11 cellular contexts compared by ENCODE assay signal in genomic region chr14:31326111-31326510, GRCh38.
DNase-seq lines count a peak whose midpoint lies in the region; ATAC-seq, FAIRE-seq and TF ChIP-seq lines count a peak whose summit lies in the region.
"Had no signal": no experiment of that assay in that cellular context is flagged by ENCODE, and none has a peak within 500 bp of the region (broad histone marks: within the 10 kb centered on the region; RNA-seq: fewer than 3 reads in every experiment).

No MANE protein-coding gene starts in this region.

- CTCF ChIA-PET in A549 (lab: Yijun Ruan, JAX) = interaction anchor here (0.6 to 1.4 kb wide), 8 partner anchors 12 to 120 kb away, joined by 3 to 6 read pairs (median 4); partner anchors contain the start of gene HECTD1

- peak; percentile 45 to 59; a peak in 4 of 5 replicates for TF ChIP-seq RAD21 in A549 (conservative IDR thresholded peaks at IDR 0.05 in 1 of 2, IDR thresholded peaks at IDR 0.05 in 1 of 2)

- H4K20me1 ChIP-seq in fibroblast of lung (ENCODE audit: control insufficient read depth, extremely low read depth, insufficient read depth, low read length) = no peaks in the 10 kb centered on the region

- H2AFZ ChIP-seq in fibroblast of lung (ENCODE audit: low read length) = no peak overlapping the region

- FAIRE-seq in A549 (lab: Jason Lieb, UNC) = no peak

- no peaks in the 10 kb centered on the region for H3K4me1 ChIP-seq in A549
- no peaks in the 10 kb centered on the region for H3K4me1 ChIP-seq in fibroblast of lung (ENCODE audit: control insufficient read depth, extremely low read depth, insufficient read depth, low read length)
- H3K4me1 ChIP-seq: Caco-2 had no signal

- H3K36me3 ChIP-seq in fibroblast of lung (ENCODE audit: control insufficient read depth, insufficient read depth, low read length) = no peaks in the 10 kb centered on the region

- H3K9ac ChIP-seq in fibroblast of lung (ENCODE audit: insufficient read depth, low read length) = no peak overlapping the region

- H3K9me3 ChIP-seq in A549 = peaks cover 14% of the 10 kb centered on the region
- H3K9me3 ChIP-seq in fibroblast of lung (ENCODE audit: control insufficient read depth, insufficient read depth, low read depth, low read length) = no peaks in the 10 kb centered on the region

- ATAC-seq in A549 = peak in 1 of 2 experiments; percentile 38; a peak in 1 of 6 replicates
- no peak for ATAC-seq in HG03469 (IDR thresholded peaks at IDR 0.05; ENCODE audit: unreplicated experiment)
- ATAC-seq in GM21723 (IDR thresholded peaks at IDR 0.05; ENCODE audit: unreplicated experiment) = no peak
- ATAC-seq in HG02623 (IDR thresholded peaks at IDR 0.05; ENCODE audit: unreplicated experiment) = no peak

- H3K27me3 ChIP-seq in fibroblast of lung (ENCODE audit: control insufficient read depth, insufficient read depth, low read length) = no peaks in the 10 kb centered on the region

- H3K27ac ChIP-seq in A549 (no peak overlapping the region), fibroblast of lung (ENCODE audit: insufficient read depth, low read length) (no peak overlapping the region)

- DNase-seq in A549 (ENCODE audit: low read depth in 1 of 2, low spot score in 1 of 2) (peak in 1 of 2 experiments; percentile 43), RPMI7951 (ENCODE audit: low read depth) (peak; percentile 14), fibroblast of lung (ENCODE audit: low read depth in 2 of 2) (peak; percentile 16 to 72), SK-N-DZ (ENCODE audit: low spot score) (no peak)
- DNase-seq: activated naive CD4-positive, alpha-beta T cell; Caco-2; NCI-H526 treated with DMSO at 0.1 percent for 48 hours had no signal

- TF ChIP-seq CTCF in A549 (IDR thresholded peaks at IDR 0.05) (peak; percentile 29; the same call in 2 of the 3 replicates), GM12872 (IDR thresholded peaks at IDR 0.05; ENCODE audit: insufficient read depth, low read depth, low read length) (0 out of 3 replicates have a peak, but pooled peaks have one; percentile 12), fibroblast of lung (conservative IDR thresholded peaks at IDR 0.05 in 1 of 2, IDR thresholded peaks at IDR 0.05 in 1 of 2; ENCODE audit: low read depth in 1 of 2, low read length in 2 of 2) (peak; percentile 10 to 24)

- no peak for TF ChIP-seq POLR2A in A549 (IDR thresholded peaks at IDR 0.05; ENCODE audit: low read length)

- H3K4me2 ChIP-seq in A549 = no peak overlapping the region
- no peak overlapping the region for H3K4me2 ChIP-seq in fibroblast of lung (ENCODE audit: extremely low read depth, insufficient read depth, low read length)

- TF ChIP-seq EP300 in A549 (IDR thresholded peaks at IDR 0.05) = no peak

- no peak overlapping the region for H3K4me3 ChIP-seq in A549
- no peak overlapping the region for H3K4me3 ChIP-seq in fibroblast of lung (replicated peaks in 1 of 4; ENCODE audit: control extremely low read depth in 1 of 4, insufficient read depth in 1 of 4, low read depth in 3 of 4, low read length in 4 of 4)

- H3K79me2 ChIP-seq in fibroblast of lung (ENCODE audit: control insufficient read depth, insufficient read depth, low read length) = no peaks in the 10 kb centered on the region

- POLR2A ChIA-PET in A549 (lab: Yijun Ruan, JAX) = interaction anchor here (1.0 kb wide), 1 partner anchor 118 kb away, joined by 3 read pairs; no protein-coding TSS in a partner anchor

TF ChIP-seq in A549, 52 proteins besides CTCF, POLR2A, EP300 and RAD21:
- TF ChIP-seq ATOH8 (CRISPR knock-in tag; IDR thresholded peaks at IDR 0.05; ENCODE audit: low read depth) (no peak), SMC3 (IDR thresholded peaks at IDR 0.05) (0 out of 3 replicates have a peak, but pooled peaks have one; percentile 14), USF2 (IDR thresholded peaks at IDR 0.05) (no peak)
